In the genomic region with DNA sequence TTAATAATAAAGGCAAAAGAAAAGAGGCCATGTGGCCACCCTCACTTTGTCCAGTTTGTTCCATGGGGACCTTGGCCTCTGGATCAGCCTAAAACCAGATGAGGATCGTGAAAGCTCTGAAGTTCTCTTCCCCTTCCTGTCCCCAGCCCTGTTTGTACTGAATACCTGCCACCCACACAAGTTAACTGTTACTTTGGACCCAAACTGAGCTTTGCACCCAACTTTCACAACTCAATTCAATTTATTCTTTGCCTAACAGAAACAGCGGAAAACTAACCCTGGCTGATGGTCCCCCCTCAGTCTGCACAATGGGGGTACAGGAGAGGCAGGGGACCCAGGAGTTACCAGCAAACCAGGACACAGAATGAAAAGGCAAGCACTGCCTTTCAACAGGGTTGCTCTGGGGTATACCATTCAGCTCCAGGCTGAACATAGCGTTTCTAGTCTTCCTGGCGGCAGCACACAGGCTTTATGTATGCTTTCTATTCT, we compare ENCODE assay signal across 28 cellular contexts. TPM values are rescaled to one million over a fixed set of nuclear protein-coding genes. Genes with fewer than 3 reads are reported as not detected.
DNase-seq lines count a peak whose midpoint lies in the region; ATAC-seq, FAIRE-seq and TF ChIP-seq lines count a peak whose summit lies in the region.
"Had no signal": no experiment of that assay in that cellular context is flagged by ENCODE, and none has a peak within 500 bp of the region (broad histone marks: within the 10 kb centered on the region; RNA-seq: fewer than 3 reads in every experiment).

No MANE protein-coding gene starts in this region.

- intact Hi-C loops in naive thymus-derived CD4-positive, alpha-beta T cell (cut with micrococcal nuclease): no loop called here

- H3K4me3 Mint-ChIP-seq in WTC11: no peak overlapping the region
- H3K4me3 Mint-ChIP-seq in naive thymus-derived CD4-positive, alpha-beta T cell: peak overlapping the region in 2 of 10 donors; percentile 10 to 13
- H3K4me3 Mint-ChIP-seq: CD14-positive monocyte, H9, HFFc6 had no signal

- peaks cover 57% of the 10 kb centered on the region for H3K4me1 ChIP-seq in BLaER1
- peaks cover 79% of the 10 kb centered on the region for H3K4me1 ChIP-seq in keratinocyte (ENCODE audit: control insufficient read depth, extremely low read depth, insufficient read depth, low read length)
- H3K4me1 ChIP-seq in naive thymus-derived CD4-positive, alpha-beta T cell (ENCODE audit: control insufficient read depth in 2 of 2, insufficient read depth in 2 of 2, low read length in 2 of 2): peaks cover 0 to 5% of the 10 kb centered on the region in 2 donors

- dilution Hi-C loops in keratinocyte (cut with MboI; ENCODE audit: extremely low pct_ligation_motif_present, low sequenced_read_pairs): no loop called here

- TF ChIP-seq CTCF in WTC11 (IDR thresholded peaks at IDR 0.05): no peak
- TF ChIP-seq CTCF in keratinocyte (optimal IDR thresholded peaks at IDR 0.05 in 1 of 3, IDR thresholded peaks at IDR 0.05 in 1 of 3, conservative IDR thresholded peaks at IDR 0.05 in 1 of 3; ENCODE audit: extremely low read depth in 1 of 3, insufficient read depth in 2 of 3, low read length in 3 of 3): no peak

- peaks cover 94% of the 10 kb centered on the region for H3K36me3 ChIP-seq in BLaER1
- H3K36me3 ChIP-seq in keratinocyte (ENCODE audit: control insufficient read depth in 2 of 2, extremely low read depth in 1 of 2, insufficient read depth in 2 of 2, low read length in 2 of 2): peaks cover 0 to under 1% of the 10 kb centered on the region in 2 experiments
- H3K36me3 ChIP-seq in naive thymus-derived CD4-positive, alpha-beta T cell (ENCODE audit: control insufficient read depth in 2 of 3, insufficient read depth in 3 of 3, low read length in 3 of 3): peaks cover 0 to 5% (median 0%) of the 10 kb centered on the region in 3 experiments

- H3K27me3 Mint-ChIP-seq in WTC11 (ENCODE audit: low read depth): no peaks in the 10 kb centered on the region
- no peaks in the 10 kb centered on the region for H3K27me3 Mint-ChIP-seq in naive thymus-derived CD4-positive, alpha-beta T cell

- H3K4me3 ChIP-seq in BLaER1: no peak overlapping the region
- H3K4me3 ChIP-seq in keratinocyte (ENCODE audit: control insufficient read depth in 2 of 3, extremely low read depth in 1 of 3, insufficient read depth in 2 of 3, low read depth in 1 of 3, low read length in 3 of 3): no peak overlapping the region
- H3K4me3 ChIP-seq in naive thymus-derived CD4-positive, alpha-beta T cell (ENCODE audit: low read length): no peak overlapping the region
- H3K4me3 ChIP-seq: PC-9 had no signal

- no peaks in the 10 kb centered on the region for H3K9me1 ChIP-seq in keratinocyte (ENCODE audit: control insufficient read depth, extremely low read depth, insufficient read depth, low read length)

- H3K27me3 ChIP-seq in BLaER1 (no peaks in the 10 kb centered on the region), keratinocyte (ENCODE audit: control insufficient read depth, extremely low read depth, insufficient read depth, low read length) (no peaks in the 10 kb centered on the region)
- no peaks in the 10 kb centered on the region for H3K27me3 ChIP-seq in naive thymus-derived CD4-positive, alpha-beta T cell (ENCODE audit: control insufficient read depth in 2 of 2, insufficient read depth in 2 of 2, low read length in 2 of 2)

- no peak for DNase-seq in WTC11 (ENCODE audit: low spot score)
- no peak for DNase-seq in keratinocyte (ENCODE audit: low read depth, low spot score)
- no peak for DNase-seq in naive thymus-derived CD4-positive, alpha-beta T cell
- DNase-seq in activated CD4-positive, alpha-beta T cell treated with anti-CD3 and anti-CD28 coated beads, Interleukin-2, amount 50 U/mL, for 4 hours: no peak
- no peak for DNase-seq in NCI-H526 (lab: John Stamatoyannopoulos, UW)
- no peak for DNase-seq in pons (ENCODE audit: low spot score)
- DNase-seq: 8988T, AML-193, EL, H9, HFFc6, KBM-7, MM.1S, NCI-H1092, NCI-H1436, NCI-H1930, NCI-H226, NCI-H510A treated with DMSO at 0.1 percent for 48 hours, NCI-H82, PC-9, RPMI8226, SIG-M5, SK-N-SH had no signal

- POLR2A ChIA-PET in WTC11 (lab: Charles Lee): no interaction called here
- POLR2A ChIA-PET in naive thymus-derived CD4-positive, alpha-beta T cell (lab: Charles Lee): interaction anchor here (0.8 kb wide), 1 partner anchor 47 kb away, joined by 3 read pairs; no protein-coding TSS in a partner anchor

- H4K20me1 ChIP-seq in BLaER1 (peaks cover 100% of the 10 kb centered on the region), keratinocyte (ENCODE audit: control insufficient read depth, extremely low read depth, insufficient read depth, low read length) (no peaks in the 10 kb centered on the region)

- H2AFZ ChIP-seq in keratinocyte (ENCODE audit: control insufficient read depth, low read length): no peak overlapping the region
- H2AFZ ChIP-seq: PC-9 had no signal

- H3K9me3 Mint-ChIP-seq in WTC11: no peaks in the 10 kb centered on the region
- H3K9me3 Mint-ChIP-seq in naive thymus-derived CD4-positive, alpha-beta T cell: no peaks in the 10 kb centered on the region
- H3K9me3 Mint-ChIP-seq: CD14-positive monocyte, H9, HFFc6 had no signal

- H3K4me2 ChIP-seq in BLaER1: no peak overlapping the region
- peak overlapping the region; percentile 70 for H3K4me2 ChIP-seq in keratinocyte (ENCODE audit: control insufficient read depth, extremely low read depth, insufficient read depth, low read depth, low read length)
- H3K4me2 ChIP-seq: PC-9, SK-N-SH had no signal

- CTCF ChIA-PET in WTC11 (lab: Charles Lee): interaction anchor here (0.5 to 2.6 kb wide), 3 partner anchors 37 to 516 kb away, joined by 3 to 9 read pairs (median 3); no protein-coding TSS in a partner anchor
- CTCF ChIA-PET in naive thymus-derived CD4-positive, alpha-beta T cell (lab: Charles Lee): no interaction called here

- no peaks in the 10 kb centered on the region for H3K36me3 Mint-ChIP-seq in WTC11
- peaks cover 0 to 22% (median 0%) of the 10 kb centered on the region in 5 donors for H3K36me3 Mint-ChIP-seq in naive thymus-derived CD4-positive, alpha-beta T cell

- peak overlapping the region; percentile 19; the same call in 1 of the 2 replicates for H3K27ac ChIP-seq in BLaER1
- peak overlapping the region; percentile 82 for H3K27ac ChIP-seq in keratinocyte (ENCODE audit: control insufficient read depth, insufficient read depth, low read length)
- no peak overlapping the region for H3K27ac ChIP-seq in naive thymus-derived CD4-positive, alpha-beta T cell (ENCODE audit: low read depth, low read length)
- H3K27ac ChIP-seq: PC-9 had no signal

- peaks cover 66% of the 10 kb centered on the region for H3K79me2 ChIP-seq in keratinocyte (ENCODE audit: control insufficient read depth, insufficient read depth, low read length)

- H3K9me3 ChIP-seq in BLaER1: no peaks in the 10 kb centered on the region
- no peaks in the 10 kb centered on the region for H3K9me3 ChIP-seq in keratinocyte (ENCODE audit: control insufficient read depth, low read depth, low read length)
- no peaks in the 10 kb centered on the region for H3K9me3 ChIP-seq in naive thymus-derived CD4-positive, alpha-beta T cell (ENCODE audit: control insufficient read depth in 2 of 3, low read length in 3 of 3)
- H3K9me3 ChIP-seq: SK-N-SH had no signal

- no peak overlapping the region for H3K9ac ChIP-seq in BLaER1
- H3K9ac ChIP-seq in keratinocyte (ENCODE audit: control insufficient read depth, extremely low read depth, insufficient read depth, low read length): peak overlapping the region; percentile 33
- H3K9ac ChIP-seq: SK-N-SH had no signal

- ATAC-seq in WTC11 (no peak), GM21723 (IDR thresholded peaks at IDR 0.05; ENCODE audit: unreplicated experiment) (no peak)
- peak; percentile 19 for ATAC-seq in naive thymus-derived CD4-positive, alpha-beta T cell

- peaks cover 31% of the 10 kb centered on the region for H3K4me1 Mint-ChIP-seq in WTC11
- peaks cover 0 to 56% (median 27%) of the 10 kb centered on the region in 7 donors for H3K4me1 Mint-ChIP-seq in naive thymus-derived CD4-positive, alpha-beta T cell

- FAIRE-seq in keratinocyte (lab: Jason Lieb, UNC): peak; percentile 84
- FAIRE-seq: D721Med, GM19239 had no signal

- H3K27ac Mint-ChIP-seq in WTC11: peak overlapping the region; percentile 27; the same call in 1 of the 2 replicates
- H3K27ac Mint-ChIP-seq in naive thymus-derived CD4-positive, alpha-beta T cell: peak overlapping the region in 1 of 9 donors; percentile 21
- H3K27ac Mint-ChIP-seq: H9, HFFc6 had no signal

TF ChIP-seq in WTC11, 78 proteins besides CTCF, POLR2A, EP300 and RAD21:
- no peak for TF ChIP-seq CREB1 (CRISPR knock-in tag; IDR thresholded peaks at IDR 0.05)
- TF ChIP-seq GABPB1 (CRISPR knock-in tag; IDR thresholded peaks at IDR 0.05): peak; percentile 59; the same call in 1 of the 2 replicates

RNA-seq across cellular contexts. Expression of gene ABCA1, which starts 28.2 kb away (rescaled TPM):
- total RNA-seq in WTC11 (2021): 4.6 to 7.8 TPM (median 5.8 TPM) in 3 replicates
- 20.8 to 35.9 TPM (median 23.0 TPM) in 3 replicates for polyA plus RNA-seq in keratinocyte
- 2.5 TPM for polyA plus RNA-seq in keratinocyte (2011; ENCODE audit: low read depth)
- 4.2 and 6.8 TPM in 2 replicates for polyA plus RNA-seq in keratinocyte (2011; cell fraction: cytosol; rRNA removed)
- 45.6 and 53.6 TPM in 2 replicates for polyA plus RNA-seq in keratinocyte (2011; cell fraction: nucleus; rRNA removed)
- 4.2 and 27.7 TPM in 2 replicates for polyA plus RNA-seq in keratinocyte (2012; ENCODE audit: low replicate concordance)
- polyA minus RNA-seq in keratinocyte: 262 to 318 TPM (median 305 TPM) in 3 replicates
- polyA minus RNA-seq in keratinocyte (2011; cell fraction: cytosol; rRNA and poly(A)+ RNA removed): 47.2 TPM
- polyA minus RNA-seq in keratinocyte (2011; cell fraction: nucleus; rRNA and poly(A)+ RNA removed): 243 and 353 TPM in 2 replicates
- 10 to 100 TPM in 2 of 5 experiments, 1 to 10 TPM in 2, under 1 TPM in 1; 0.58 to 19.4 (median 1.1) TPM for total RNA-seq in naive thymus-derived CD4-positive, alpha-beta T cell
- polyA plus RNA-seq in naive thymus-derived CD4-positive, alpha-beta T cell: under 1 TPM; 0.25 to 0.56 TPM
